ENCODE assay signal across 1 cellular context in the genomic region with DNA sequence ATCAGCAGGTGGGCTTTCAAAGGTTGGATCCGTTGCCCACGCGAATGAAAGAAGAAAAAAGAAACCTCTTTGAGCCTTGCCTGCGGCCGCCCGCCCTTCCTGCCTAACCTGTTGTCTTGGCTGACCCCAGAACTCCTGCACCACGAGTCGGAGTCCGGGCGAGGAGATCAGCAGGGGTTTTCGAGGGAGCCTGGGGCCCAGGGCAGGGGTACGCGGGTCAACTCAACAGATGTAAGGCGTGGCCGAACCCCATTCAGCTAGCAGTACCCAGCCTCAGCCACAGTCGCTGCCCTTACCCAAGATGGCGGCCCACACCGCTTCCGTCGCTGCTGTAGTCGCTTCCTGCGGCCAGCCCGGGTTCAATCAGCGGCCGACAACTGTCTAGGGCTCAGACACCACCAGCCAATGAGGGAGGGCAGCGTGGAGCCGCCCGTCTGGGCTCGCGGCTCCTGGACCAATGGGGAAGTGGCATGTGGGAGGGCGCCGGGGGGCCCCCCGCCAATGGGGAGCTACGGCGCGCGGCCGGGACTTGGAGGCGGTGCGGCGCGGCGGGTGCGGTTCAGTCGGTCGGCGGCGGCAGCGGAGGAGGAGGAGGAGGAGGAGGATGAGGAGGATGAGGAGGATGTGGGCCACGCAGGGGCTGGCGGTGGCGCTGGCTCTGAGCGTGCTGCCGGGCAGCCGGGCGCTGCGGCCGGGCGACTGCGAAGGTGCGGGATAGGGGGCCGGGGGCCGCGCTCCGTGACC.
TF ChIP-seq lines count a peak whose summit lies in the region.

Gene MANF (plus strand): TSS at position 562 of the 744 bp plus-strand sequence. CDS start 52 bp downstream, at position 614.

TF ChIP-seq in GM12878, 131 proteins besides CTCF, POLR2A, EP300 and RAD21 (continued from another document and continues in another):
- TF ChIP-seq PRDM15 (CRISPR knock-in tag; IDR thresholded peaks at IDR 0.05) = no peak
- TF ChIP-seq KLF5 (IDR thresholded peaks at IDR 0.05; ENCODE audit: partially characterized antibody) = peak; percentile 77
- no peak for TF ChIP-seq ZZZ3 (IDR thresholded peaks at IDR 0.05; ENCODE audit: control insufficient read depth, insufficient read length, low read depth)
- TF ChIP-seq STAT1 (conservative IDR thresholded peaks at IDR 0.05) = peak; percentile 76; the same call in 1 of the 2 replicates
- no peak for TF ChIP-seq ZNF207 (IDR thresholded peaks at IDR 0.05; ENCODE audit: borderline replicate concordance)
- TF ChIP-seq PAX5 (IDR thresholded peaks at IDR 0.05; ENCODE audit: borderline replicate concordance, low read depth, low read length) = no peak
- no peak for TF ChIP-seq E2F8 (IDR thresholded peaks at IDR 0.05; ENCODE audit: low read depth, partially characterized antibody)
- peak; percentile 79 for TF ChIP-seq IKZF1 (conservative IDR thresholded peaks at IDR 0.05)
- TF ChIP-seq SIX5 (IDR thresholded peaks at IDR 0.05; ENCODE audit: low read depth, low read length, severe bottlenecking) = peak; percentile 68
- no peak for TF ChIP-seq MYB (IDR thresholded peaks at IDR 0.05; ENCODE audit: borderline replicate concordance, low read depth, low read length)
- no peak for TF ChIP-seq ZSCAN29 (IDR thresholded peaks at IDR 0.05)
- TF ChIP-seq IKZF2 (IDR thresholded peaks at IDR 0.05) = no peak
- TF ChIP-seq, protein P1, sequence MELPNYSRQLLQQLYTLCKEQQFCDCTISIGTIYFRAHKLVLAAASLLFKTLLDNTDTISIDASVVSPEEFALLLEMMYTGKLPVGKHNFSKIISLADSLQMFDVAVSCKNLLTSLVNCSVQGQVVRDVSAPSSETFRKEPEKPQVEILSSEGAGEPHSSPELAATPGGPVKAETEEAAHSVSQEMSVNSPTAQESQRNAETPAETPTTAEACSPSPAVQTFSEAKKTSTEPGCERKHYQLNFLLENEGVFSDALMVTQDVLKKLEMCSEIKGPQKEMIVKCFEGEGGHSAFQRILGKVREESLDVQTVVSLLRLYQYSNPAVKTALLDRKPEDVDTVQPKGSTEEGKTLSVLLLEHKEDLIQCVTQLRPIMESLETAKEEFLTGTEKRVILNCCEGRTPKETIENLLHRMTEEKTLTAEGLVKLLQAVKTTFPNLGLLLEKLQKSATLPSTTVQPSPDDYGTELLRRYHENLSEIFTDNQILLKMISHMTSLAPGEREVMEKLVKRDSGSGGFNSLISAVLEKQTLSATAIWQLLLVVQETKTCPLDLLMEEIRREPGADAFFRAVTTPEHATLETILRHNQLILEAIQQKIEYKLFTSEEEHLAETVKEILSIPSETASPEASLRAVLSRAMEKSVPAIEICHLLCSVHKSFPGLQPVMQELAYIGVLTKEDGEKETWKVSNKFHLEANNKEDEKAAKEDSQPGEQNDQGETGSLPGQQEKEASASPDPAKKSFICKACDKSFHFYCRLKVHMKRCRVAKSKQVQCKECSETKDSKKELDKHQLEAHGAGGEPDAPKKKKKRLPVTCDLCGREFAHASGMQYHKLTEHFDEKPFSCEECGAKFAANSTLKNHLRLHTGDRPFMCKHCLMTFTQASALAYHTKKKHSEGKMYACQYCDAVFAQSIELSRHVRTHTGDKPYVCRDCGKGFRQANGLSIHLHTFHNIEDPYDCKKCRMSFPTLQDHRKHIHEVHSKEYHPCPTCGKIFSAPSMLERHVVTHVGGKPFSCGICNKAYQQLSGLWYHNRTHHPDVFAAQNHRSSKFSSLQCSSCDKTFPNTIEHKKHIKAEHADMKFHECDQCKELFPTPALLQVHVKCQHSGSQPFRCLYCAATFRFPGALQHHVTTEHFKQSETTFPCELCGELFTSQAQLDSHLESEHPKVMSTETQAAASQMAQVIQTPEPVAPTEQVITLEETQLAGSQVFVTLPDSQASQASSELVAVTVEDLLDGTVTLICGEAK (IDR thresholded peaks at IDR 0.05; ENCODE audit: borderline replicate concordance) = peak; percentile 91; the same call in 1 of the 2 replicates
- TF ChIP-seq, protein P2, sequence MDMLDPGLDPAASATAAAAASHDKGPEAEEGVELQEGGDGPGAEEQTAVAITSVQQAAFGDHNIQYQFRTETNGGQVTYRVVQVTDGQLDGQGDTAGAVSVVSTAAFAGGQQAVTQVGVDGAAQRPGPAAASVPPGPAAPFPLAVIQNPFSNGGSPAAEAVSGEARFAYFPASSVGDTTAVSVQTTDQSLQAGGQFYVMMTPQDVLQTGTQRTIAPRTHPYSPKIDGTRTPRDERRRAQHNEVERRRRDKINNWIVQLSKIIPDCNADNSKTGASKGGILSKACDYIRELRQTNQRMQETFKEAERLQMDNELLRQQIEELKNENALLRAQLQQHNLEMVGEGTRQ (IDR thresholded peaks at IDR 0.05; ENCODE audit: borderline replicate concordance, low read depth, low read length) = peak; percentile 16; the same call in 1 of the 2 replicates
- TF ChIP-seq SMAD1 (IDR thresholded peaks at IDR 0.05; ENCODE audit: low read depth, partially characterized antibody) = peak; percentile 23
- peak; percentile 67 for TF ChIP-seq DPF2 (IDR thresholded peaks at IDR 0.05)
- TF ChIP-seq BCL11A (IDR thresholded peaks at IDR 0.05; ENCODE audit: low read depth, low read length) = no peak
- TF ChIP-seq NR2C2 (IDR thresholded peaks at IDR 0.05; ENCODE audit: borderline replicate concordance, control insufficient read depth, insufficient read length, low read depth) = no peak
- TF ChIP-seq NR2F1 (conservative IDR thresholded peaks at IDR 0.05) = peak; percentile 63
- TF ChIP-seq BMI1 (IDR thresholded peaks at IDR 0.05; ENCODE audit: borderline replicate concordance) = no peak
- 0 out of 2 replicates have a peak, but pooled peaks have one; percentile 12 for TF ChIP-seq ZBTB11 (CRISPR knock-in tag; IDR thresholded peaks at IDR 0.05)
- TF ChIP-seq ESRRA (IDR thresholded peaks at IDR 0.05; ENCODE audit: low read length) = no peak
- TF ChIP-seq HDGF (IDR thresholded peaks at IDR 0.05) = no peak
- peak; percentile 47; the same call in 1 of the 2 replicates for TF ChIP-seq SMAD5 (IDR thresholded peaks at IDR 0.05; ENCODE audit: low read depth)
- no peak for TF ChIP-seq KDM1A (IDR thresholded peaks at IDR 0.05; ENCODE audit: borderline replicate concordance)
- TF ChIP-seq ATF2 (IDR thresholded peaks at IDR 0.05; ENCODE audit: low read length) = no peak
- TF ChIP-seq, protein P3, sequence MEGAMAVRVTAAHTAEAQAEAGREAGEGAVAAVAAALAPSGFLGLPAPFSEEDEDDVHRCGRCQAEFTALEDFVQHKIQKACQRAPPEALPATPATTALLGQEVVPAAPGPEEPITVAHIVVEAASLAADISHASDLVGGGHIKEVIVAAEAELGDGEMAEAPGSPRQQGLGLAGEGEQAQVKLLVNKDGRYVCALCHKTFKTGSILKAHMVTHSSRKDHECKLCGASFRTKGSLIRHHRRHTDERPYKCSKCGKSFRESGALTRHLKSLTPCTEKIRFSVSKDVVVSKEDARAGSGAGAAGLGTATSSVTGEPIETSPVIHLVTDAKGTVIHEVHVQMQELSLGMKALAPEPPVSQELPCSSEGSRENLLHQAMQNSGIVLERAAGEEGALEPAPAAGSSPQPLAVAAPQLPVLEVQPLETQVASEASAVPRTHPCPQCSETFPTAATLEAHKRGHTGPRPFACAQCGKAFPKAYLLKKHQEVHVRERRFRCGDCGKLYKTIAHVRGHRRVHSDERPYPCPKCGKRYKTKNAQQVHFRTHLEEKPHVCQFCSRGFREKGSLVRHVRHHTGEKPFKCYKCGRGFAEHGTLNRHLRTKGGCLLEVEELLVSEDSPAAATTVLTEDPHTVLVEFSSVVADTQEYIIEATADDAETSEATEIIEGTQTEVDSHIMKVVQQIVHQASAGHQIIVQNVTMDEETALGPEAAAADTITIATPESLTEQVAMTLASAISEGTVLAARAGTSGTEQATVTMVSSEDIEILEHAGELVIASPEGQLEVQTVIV (IDR thresholded peaks at IDR 0.05; ENCODE audit: borderline replicate concordance, partially characterized antibody) = peak; percentile 45
- TF ChIP-seq CBX5 (IDR thresholded peaks at IDR 0.05; ENCODE audit: low read depth) = no peak
